ENCODE assay signal across 8 cellular contexts in the genomic region with DNA sequence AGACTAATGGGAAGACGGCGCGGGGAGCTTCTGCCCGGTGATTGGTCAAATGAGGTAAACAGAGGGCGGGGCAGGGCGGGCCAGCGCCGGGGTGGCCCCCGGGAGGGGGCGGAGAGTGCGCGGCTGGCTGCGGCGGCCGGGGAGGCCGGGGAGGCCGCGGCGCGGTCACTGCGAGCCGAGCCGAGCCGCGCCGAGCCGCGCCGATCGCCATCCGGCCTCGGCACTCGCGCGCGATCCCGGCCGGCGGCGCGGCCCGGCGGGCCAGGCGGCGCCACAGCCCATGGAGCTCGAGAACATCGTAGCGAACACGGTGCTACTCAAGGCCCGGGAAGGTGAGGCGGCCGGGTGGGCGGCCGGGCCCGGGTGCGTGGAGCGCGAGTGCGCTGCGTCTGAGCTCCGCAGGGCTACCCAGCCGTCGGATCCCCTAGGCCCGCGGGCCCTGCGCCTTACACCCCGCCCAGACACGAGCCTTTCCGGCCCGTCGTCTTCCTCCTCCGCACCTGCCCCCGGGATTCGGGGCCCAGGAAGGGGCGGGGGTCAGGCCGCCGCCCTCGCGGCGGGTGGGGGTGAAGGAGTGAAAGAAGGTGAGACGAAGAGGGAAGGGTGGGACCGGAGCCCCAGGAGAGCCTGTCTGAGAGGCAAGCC. TPM values are rescaled to one million over a fixed set of nuclear protein-coding genes. Genes with fewer than 3 reads are reported as not detected.
DNase-seq lines count a peak whose midpoint lies in the region; ATAC-seq, FAIRE-seq and TF ChIP-seq lines count a peak whose summit lies in the region.

A gene (plus strand): TSS at position 111 of the 645 bp plus-strand sequence. CDS start 170 bp downstream, at position 281.

- intact Hi-C loops in K562 (cut with micrococcal nuclease): loop anchor here (2.0 kb wide), 1 partner anchor 28 kb away; no protein-coding TSS in a partner anchor

- peaks cover 50% of the 10 kb centered on the region for H3K79me2 ChIP-seq in K562 (ENCODE audit: control insufficient read depth, insufficient read depth, low read length)

- H3K9ac ChIP-seq in K562 (ENCODE audit: insufficient read depth in 1 of 2, low read depth in 2 of 2, low read length in 2 of 2) (peak within 1 kb of the TSS; percentile 96 to 97), iPS-18a (ENCODE audit: low read length) (peak within 1 kb of the TSS; percentile 86)

- H3K27me3 Mint-ChIP-seq in T-helper 1 cell treated with Interleukin-12 subunit alpha and Interleukin-12 subunit beta and Interleukin-4 antibody, amounts not matched to agents 30 μg/mL and 1 μg/mL, for 36 hours (ENCODE audit: low read depth): no peaks in the 10 kb centered on the region

- no TSS peak for BruUV-seq in K562 (replicated peaks; lab: Mats Ljungman, UMichigan)

- peak; percentile 34 for DNase-seq in AG08395 (ENCODE audit: low spot score)
- peak; percentile 72 to 96 (median 86) for DNase-seq in K562 (ENCODE audit: extremely low read depth in 1 of 4, low spot score in 3 of 4)
- DNase-seq in small intestine: peak; percentile 65
- DNase-seq in GM19238 (ENCODE audit: insufficient read length, low spot score): no peak

- H3K27ac ChIP-seq in K562 (ENCODE audit: extremely low read depth, low read depth, low read length) (peak within 1 kb of the TSS; percentile 98), iPS-18a (ENCODE audit: low read length) (peak within 1 kb of the TSS; percentile 75), small intestine (ENCODE audit: low read depth in 1 of 2, low read length in 1 of 2) (peak within 1 kb of the TSS; percentile 88 to 100)

- no peak for TF ChIP-seq CTCF in K562 (IDR thresholded peaks at IDR 0.05 in 2 of 3, conservative IDR thresholded peaks at IDR 0.05 in 1 of 3; ENCODE audit: insufficient read depth in 2 of 3, low read depth in 1 of 3, low read length in 3 of 3)

- peak within 1 kb of the TSS; percentile 95 for H2AFZ ChIP-seq in K562 (ENCODE audit: low read depth, low read length)

- H3K4me3 ChIP-seq in K562 (peak within 1 kb of the TSS; percentile 91), iPS-18a (ENCODE audit: low read length) (peak within 1 kb of the TSS; percentile 73), small intestine (ENCODE audit: low read depth in 1 of 2, low read length in 2 of 2) (peak within 1 kb of the TSS; percentile 84 to 90)

- in situ Hi-C loops in GM18951 (cut with MboI; ENCODE audit: low sequenced_read_pairs, unreplicated experiment): no loop called here
- in situ Hi-C loops in K562 (cut with MboI): no loop called here

- POLR2A ChIA-PET in K562 (lab: Yijun Ruan, JAX): interaction anchor here (0.5 to 10.8 kb wide), 24 partner anchors 9 to 878 kb away, joined by 3 to 210 read pairs (median 4); a partner anchor contains a TSS

- H3K4me3 Mint-ChIP-seq in T-helper 1 cell treated with Interleukin-12 subunit alpha and Interleukin-12 subunit beta and Interleukin-4 antibody, amounts not matched to agents 30 μg/mL and 1 μg/mL, for 36 hours: peak within 1 kb of the TSS; percentile 91

- peak within 1 kb of the TSS; percentile 98 for H3K4me2 ChIP-seq in K562 (ENCODE audit: insufficient read depth, low read length)

- peaks cover 25% of the 10 kb centered on the region for H3K36me3 Mint-ChIP-seq in T-helper 1 cell treated with Interleukin-12 subunit alpha and Interleukin-12 subunit beta and Interleukin-4 antibody, amounts not matched to agents 30 μg/mL and 1 μg/mL, for 36 hours (ENCODE audit: low read depth)

- no peaks in the 10 kb centered on the region for H3K9me1 ChIP-seq in K562 (ENCODE audit: control insufficient read depth, insufficient read depth, low read length)

- CTCF ChIA-PET in K562 (lab: Yijun Ruan, JAX; ENCODE audit: low intra/inter-chr PET ratio): no interaction called here

- TF ChIP-seq RAD21 in K562 (CRISPR knock-in tag; conservative IDR thresholded peaks at IDR 0.05 in 1 of 2, IDR thresholded peaks at IDR 0.05 in 1 of 2): no peak

- H4K20me1 ChIP-seq in K562 (replicated peaks; ENCODE audit: control insufficient read depth, insufficient read depth, low read length): peaks cover 22% of the 10 kb centered on the region; the same call in 1 of the 2 replicates

- TF ChIP-seq EP300 in K562 (IDR thresholded peaks at IDR 0.05; ENCODE audit: low read length): no peak

- 0% methylated on average over 30 of the region's 82 CpGs for WGBS in K562 (ENCODE audit: insufficient coverage, low coverage, missing lambda C conversion rate)
- WGBS in small intestine, 3 donors: 0 to 1% (median 0%) methylated on average over 36 to 82 of the region's 82 CpGs

- peaks cover 44% of the 10 kb centered on the region; the same call in 2 of the 3 replicates for H3K36me3 ChIP-seq in K562 (ENCODE audit: control insufficient read depth, insufficient read depth, low read length)
- no peaks in the 10 kb centered on the region for H3K36me3 ChIP-seq in iPS-18a (ENCODE audit: control insufficient read depth, low read depth, low read length)
- H3K36me3 ChIP-seq in small intestine (ENCODE audit: control insufficient read depth in 2 of 2, insufficient read depth in 2 of 2, low read length in 2 of 2): no peaks in the 10 kb centered on the region

- peaks cover 43% of the 10 kb centered on the region for H3K4me1 Mint-ChIP-seq in T-helper 1 cell treated with Interleukin-12 subunit alpha and Interleukin-12 subunit beta and Interleukin-4 antibody, amounts not matched to agents 30 μg/mL and 1 μg/mL, for 36 hours (ENCODE audit: low read depth)

- ATAC-seq in HG03280 (IDR thresholded peaks at IDR 0.05; ENCODE audit: unreplicated experiment): peak; percentile 13
- ATAC-seq in K562: peak; percentile 19

- H3K4me1 ChIP-seq in K562 (replicated peaks in 1 of 2; ENCODE audit: control insufficient read depth in 2 of 2, insufficient read depth in 2 of 2, low read length in 2 of 2) (peaks cover 30 to 60% of the 10 kb centered on the region in 2 experiments), iPS-18a (ENCODE audit: control insufficient read depth, low read depth, low read length) (peaks cover 12% of the 10 kb centered on the region), small intestine (ENCODE audit: control insufficient read depth in 2 of 2, insufficient read depth in 1 of 2, low read depth in 1 of 2, low read length in 1 of 2) (peaks cover 0 to 13% of the 10 kb centered on the region in 2 donors)

- no peaks in the 10 kb centered on the region for H3K9me3 Mint-ChIP-seq in T-helper 1 cell treated with Interleukin-12 subunit alpha and Interleukin-12 subunit beta and Interleukin-4 antibody, amounts not matched to agents 30 μg/mL and 1 μg/mL, for 36 hours

- peak; percentile 79 for TF ChIP-seq POLR2A in GM18951 (IDR thresholded peaks at IDR 0.05; ENCODE audit: extremely low read depth, insufficient read depth, insufficient read length)
- TF ChIP-seq POLR2A in K562 (conservative IDR thresholded peaks at IDR 0.05): no peak

- no peaks in the 10 kb centered on the region for H3K27me3 ChIP-seq in K562 (ENCODE audit: control insufficient read depth in 2 of 2, insufficient read depth in 2 of 2, low read length in 2 of 2)
- H3K27me3 ChIP-seq in iPS-18a (ENCODE audit: control insufficient read depth, insufficient read depth, low read length): no peaks in the 10 kb centered on the region
- H3K27me3 ChIP-seq in small intestine (ENCODE audit: control insufficient read depth in 2 of 2, insufficient read depth in 2 of 2, low read length in 2 of 2): no peaks in the 10 kb centered on the region

- H3K9me3 ChIP-seq in K562 (replicated peaks; ENCODE audit: control insufficient read depth, insufficient read depth, low read depth, low read length): no peaks in the 10 kb centered on the region
- no peaks in the 10 kb centered on the region for H3K9me3 ChIP-seq in iPS-18a (ENCODE audit: control insufficient read depth, low read depth, low read length)
- H3K9me3 ChIP-seq in small intestine (ENCODE audit: control insufficient read depth, low read depth): no peaks in the 10 kb centered on the region

- FAIRE-seq in K562 (lab: Jason Lieb, UNC): no peak
- no peak for FAIRE-seq in small intestine (lab: Jason Lieb, UNC)

- H3K27ac Mint-ChIP-seq in T-helper 1 cell treated with Interleukin-12 subunit alpha and Interleukin-12 subunit beta and Interleukin-4 antibody, amounts not matched to agents 30 μg/mL and 1 μg/mL, for 36 hours: peak within 1 kb of the TSS; percentile 95

TF ChIP-seq in K562, 482 proteins besides CTCF, POLR2A, EP300 and RAD21 (continues in another document):
- TF ChIP-seq HLTF (IDR thresholded peaks at IDR 0.05): no peak

RNA-seq across cellular contexts. Expression of the gene that starts here (rescaled TPM):
- total RNA-seq in K562 (2011; cell fraction: chromatin; rRNA removed; ENCODE audit: low replicate concordance): 102 and 350 TPM in 2 replicates
- 191 and 204 TPM in 2 replicates for total RNA-seq in K562 (2011; cell fraction: nucleolus; rRNA removed)
- total RNA-seq in K562 (2011; cell fraction: nucleoplasm; rRNA removed): 94.0 and 133 TPM in 2 replicates
- total RNA-seq in K562 (2014; rRNA removed): 89.8 and 100 TPM in 2 replicates
- 31.2 and 35.7 TPM in 2 replicates for total RNA-seq in K562 (2014; rRNA removed; fragmentation: Illumina TruSeq; extraction: Trizol)
- 54.0 and 54.1 TPM in 2 replicates for total RNA-seq in K562 (2015; rRNA removed; fragmentation: Illumina TruSeq; extraction: Trizol)
- total RNA-seq in K562 (2021): 114 and 122 TPM in 2 replicates
- 44.1 and 44.5 TPM in 2 replicates for polyA plus RNA-seq in K562 (2011; rRNA removed)
- 40.2 and 83.8 TPM in 2 replicates for polyA plus RNA-seq in K562 (2011; cell fraction: cytosol; rRNA removed)
- polyA plus RNA-seq in K562 (2011; cell fraction: nucleus; rRNA removed): 80.9 and 141 TPM in 2 replicates
- polyA plus RNA-seq in K562 (2012): 66.8 and 81.9 TPM in 2 replicates
- 39.2 and 69.3 TPM in 2 replicates for polyA plus RNA-seq in K562 (2014; fragmentation: Illumina TruSeq; extraction: Trizol)
- 1 to 10 TPM in 1 of 2 experiments, under 1 TPM in 1; 0.63 to 1.8 TPM for polyA plus RNA-seq in K562 (2014; fragmentation: Nextera tagmentation; extraction: Ambion mirVana)
- polyA plus RNA-seq in K562 (2014; rRNA removed): 69.0 and 80.4 TPM in 2 replicates
- 60.4 and 79.9 TPM in 2 replicates for polyA minus RNA-seq in K562 (2011; rRNA and poly(A)+ RNA removed)
- polyA minus RNA-seq in K562 (2011; cell fraction: cytosol; rRNA and poly(A)+ RNA removed): 53.3 and 59.0 TPM in 2 replicates
- 78.6 and 92.6 TPM in 2 replicates for polyA minus RNA-seq in K562 (2011; cell fraction: nucleus; rRNA and poly(A)+ RNA removed)
- 10 to 100 TPM; 20.4 to 29.5 (median 28.5) TPM for polyA plus RNA-seq in small intestine
